ENCODE assay signal across 9 cellular contexts in genomic region chr9:129619787-129620668, GRCh38. TPM values are rescaled to one million over a fixed set of nuclear protein-coding genes. Genes with fewer than 3 reads are reported as not detected.
DNase-seq lines count a peak whose midpoint lies in the region; ATAC-seq and TF ChIP-seq lines count a peak whose summit lies in the region.
"Had no signal": no experiment of that assay in that cellular context is flagged by ENCODE, and none has a peak within 500 bp of the region (broad histone marks: within the 10 kb centered on the region; RNA-seq: fewer than 3 reads in every experiment).

No MANE protein-coding gene starts in this region.

- DNase-seq in BE2C, result peak; percentile 55
- no peak for DNase-seq in MG63
- DNase-seq in colonic mucosa, result no peak
- peak; percentile 52 to 76 for DNase-seq in mesothelial cell of epicardium (ENCODE audit: low spot score in 2 of 2, unreplicated experiment in 2 of 2)
- DNase-seq in aorta, result no peak

- TF ChIP-seq CTCF in BE2C (IDR thresholded peaks at IDR 0.05; ENCODE audit: low read depth, low read length) (no peak), colonic mucosa (IDR thresholded peaks at IDR 0.05) (no peak), mesothelial cell of epicardium (IDR thresholded peaks at IDR 0.05; ENCODE audit: unreplicated experiment) (no peak)

- H3K4me1 ChIP-seq in BE2C (peaks cover 3% of the 10 kb centered on the region; the same call in 1 of the 2 replicates), colonic mucosa (no peaks in the 10 kb centered on the region), aorta (ENCODE audit: control insufficient read depth in 1 of 2, insufficient read depth in 2 of 2, low read length in 2 of 2) (no peaks in the 10 kb centered on the region)

- WGBS in aorta, 2 donors, result 1% methylated on average over 57 to 82 of the region's 82 CpGs

- H3K4me1 Mint-ChIP-seq in mesothelial cell of epicardium, result peaks cover 12% of the 10 kb centered on the region

- H3K27me3 Mint-ChIP-seq in mesothelial cell of epicardium (ENCODE audit: low read depth), result no peaks in the 10 kb centered on the region

- H3K27ac Mint-ChIP-seq in mesothelial cell of epicardium, result peak overlapping the region; percentile 5

- H3K9ac ChIP-seq in colonic mucosa (ENCODE audit: low read depth in 2 of 2, low read length in 2 of 2), result peak overlapping the region; percentile 34 to 68

- H3K4me3 Mint-ChIP-seq in mesothelial cell of epicardium, result peak overlapping the region; percentile 60

- H3K36me3 ChIP-seq in BE2C (no peaks in the 10 kb centered on the region), MG63 (no peaks in the 10 kb centered on the region), colonic mucosa (no peaks in the 10 kb centered on the region), aorta (ENCODE audit: control insufficient read depth in 1 of 2, insufficient read depth in 2 of 2, low read length in 1 of 2) (no peaks in the 10 kb centered on the region)

- H3K9me3 Mint-ChIP-seq in mesothelial cell of epicardium, result no peaks in the 10 kb centered on the region

- ATAC-seq in aorta (ENCODE audit: low FRiP score) (peak; percentile 17), HG03159 (IDR thresholded peaks at IDR 0.05; ENCODE audit: unreplicated experiment) (no peak), HG02981 (IDR thresholded peaks at IDR 0.05; ENCODE audit: unreplicated experiment) (no peak), HG03095 (IDR thresholded peaks at IDR 0.05; ENCODE audit: unreplicated experiment) (no peak)

- H3K27ac ChIP-seq in colonic mucosa, result no peak overlapping the region
- H3K27ac ChIP-seq in aorta (ENCODE audit: low read depth in 1 of 2, low read length in 2 of 2), result no peak overlapping the region

- H3K9me3 ChIP-seq in BE2C, result no peaks in the 10 kb centered on the region
- H3K9me3 ChIP-seq in MG63, result no peaks in the 10 kb centered on the region
- H3K9me3 ChIP-seq in colonic mucosa, result no peaks in the 10 kb centered on the region
- no peaks in the 10 kb centered on the region for H3K9me3 ChIP-seq in aorta (ENCODE audit: control insufficient read depth, low read length)

- intact Hi-C loops in colonic mucosa (cut with DNase I), result no loop called here
- intact Hi-C loops in aorta (cut with DNase I), result no loop called here

- H3K36me3 Mint-ChIP-seq in mesothelial cell of epicardium, result no peaks in the 10 kb centered on the region

- H3K27me3 ChIP-seq in BE2C, result no peaks in the 10 kb centered on the region
- no peaks in the 10 kb centered on the region for H3K27me3 ChIP-seq in MG63
- no peaks in the 10 kb centered on the region for H3K27me3 ChIP-seq in colonic mucosa
- no peaks in the 10 kb centered on the region for H3K27me3 ChIP-seq in aorta (ENCODE audit: control insufficient read depth in 1 of 2, insufficient read depth in 2 of 2, low read length in 1 of 2)

- H3K4me3 ChIP-seq in BE2C (ENCODE audit: low read depth, low read length), result peak overlapping the region; percentile 59
- H3K4me3 ChIP-seq in MG63, result peak overlapping the region; percentile 35
- H3K4me3 ChIP-seq in colonic mucosa, result peak overlapping the region; percentile 29
- peak overlapping the region; percentile 12 to 42 for H3K4me3 ChIP-seq in aorta (ENCODE audit: low read length in 2 of 2)

RNA-seq across cellular contexts. Expression of gene C9orf50, which starts 0.9 kb away (rescaled TPM):
- polyA plus RNA-seq in BE2C (2012; ENCODE audit: insufficient read depth, insufficient read length, low read depth), result not detected
- not detected in 2 replicates for total RNA-seq in MG63 (2014; rRNA removed; shearing (Covaris generic); ENCODE audit: low replicate concordance)
- not detected for total RNA-seq in colonic mucosa
- total RNA-seq in mesothelial cell of epicardium, result 0.23 to 0.87 TPM (median 0.69 TPM) in 3 replicates
- under 1 TPM; 0.30 to 0.62 TPM for total RNA-seq in aorta
- polyA plus RNA-seq in aorta, result 1 to 10 TPM in 1 of 2 donors, not detected in 1; 4.8 TPM
- total RNA-seq: dermis microvascular lymphatic vessel endothelial cell had no signal

RNA-seq across cellular contexts. Expression of gene NTMT1, which starts 5.9 kb away (rescaled TPM):
- 227 TPM for polyA plus RNA-seq in BE2C (2012; ENCODE audit: insufficient read depth, insufficient read length, low read depth)
- total RNA-seq in MG63 (2014; rRNA removed; shearing (Covaris generic); ENCODE audit: low replicate concordance), result 82.0 and 99.2 TPM in 2 replicates
- 10 to 100 TPM; 25.3 to 50.2 TPM for total RNA-seq in colonic mucosa
- 30.7 to 33.3 TPM (median 33.0 TPM) in 3 replicates for total RNA-seq in mesothelial cell of epicardium
- total RNA-seq in aorta, result 10 to 100 TPM; 22.7 to 25.6 TPM
- polyA plus RNA-seq in aorta, result 10 to 100 TPM; 34.3 to 41.1 TPM

RNA-seq across cellular contexts. Expression of gene ASB6, which starts 21.9 kb away (rescaled TPM):
- polyA plus RNA-seq in BE2C (2012; ENCODE audit: insufficient read depth, insufficient read length, low read depth), result 87.7 TPM
- 11.1 and 24.4 TPM in 2 replicates for total RNA-seq in MG63 (2014; rRNA removed; shearing (Covaris generic); ENCODE audit: low replicate concordance)
- total RNA-seq in colonic mucosa (10 to 100 TPM; 15.8 to 18.5 TPM), mesothelial cell of epicardium (24.5 to 26.2 TPM (median 24.6 TPM) in 3 replicates), aorta (10 to 100 TPM; 15.8 to 20.8 TPM)
- polyA plus RNA-seq in aorta, result 10 to 100 TPM in 1 of 2 donors, 1 to 10 TPM in 1; 6.0 to 20.3 TPM

RNA-seq across cellular contexts. Expression of gene PRRX2, which starts 45.4 kb away (rescaled TPM):
- not detected for polyA plus RNA-seq in BE2C (2012; ENCODE audit: insufficient read depth, insufficient read length, low read depth)
- total RNA-seq in MG63 (2014; rRNA removed; shearing (Covaris generic); ENCODE audit: low replicate concordance), result 20.1 and 38.4 TPM in 2 replicates
- total RNA-seq in colonic mucosa (under 1 TPM; 0.64 to 0.85 TPM), mesothelial cell of epicardium (7.5 to 10.1 TPM (median 8.7 TPM) in 3 replicates), aorta (10 to 100 TPM; 51.9 to 68.8 TPM)
- polyA plus RNA-seq in aorta, result 10 to 100 TPM; 27.7 to 52.6 TPM

Comparison
In these comparisons a context has a peak if more than half of its experiments do, and no peak if none do; other contexts are left out.
1. DNase-seq: peak in BE2C (single experiment) and mesothelial cell of epicardium (2 of 2); none in MG63 (single experiment), colonic mucosa (single experiment) and aorta (0 of 2).
2. Peak in every context shown above with its lines, with median percentiles within 50 percentile points of each other: H3K4me3 ChIP-seq.